ENCODE assay signal across 9 cellular contexts in the genomic region with DNA sequence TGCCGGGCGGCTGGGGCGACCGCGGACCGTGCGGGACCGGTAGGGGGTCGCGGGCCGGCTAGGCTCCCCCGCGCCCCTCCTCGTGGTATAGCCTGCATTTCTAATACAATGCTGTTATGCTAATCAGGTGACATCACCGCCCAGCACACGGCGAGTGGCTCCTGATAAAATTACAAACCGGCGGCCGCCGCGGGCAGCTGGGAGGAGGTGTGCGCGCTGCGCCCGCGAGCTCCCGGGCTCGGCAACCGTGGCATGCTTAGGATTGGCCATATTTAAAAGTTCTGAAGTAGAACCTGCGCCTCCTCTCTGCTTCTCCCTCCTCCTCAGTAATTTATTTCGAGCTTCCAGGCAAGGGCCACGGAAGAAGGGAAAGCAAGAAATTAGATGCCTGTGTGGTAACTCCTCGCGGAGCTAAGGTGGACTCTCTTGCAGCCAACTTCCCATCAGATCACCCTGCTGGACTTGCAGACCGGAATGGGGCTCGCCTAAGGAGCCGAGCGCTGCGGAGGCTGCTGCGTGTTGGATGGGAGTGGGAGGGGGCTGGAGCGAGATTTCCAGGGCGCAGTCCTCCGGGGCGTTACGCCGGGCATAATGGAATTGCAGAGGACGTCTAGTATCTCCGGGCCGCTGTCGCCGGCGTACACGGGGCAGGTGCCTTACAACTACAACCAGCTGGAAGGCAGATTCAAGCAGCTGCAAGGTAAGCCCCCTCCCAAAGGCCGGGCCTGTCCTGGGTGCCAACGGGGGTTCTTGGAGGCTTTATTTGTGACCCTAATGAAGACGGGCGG.
DNase-seq lines count a peak whose midpoint lies in the region; ATAC-seq, FAIRE-seq and TF ChIP-seq lines count a peak whose summit lies in the region.
"Had no signal": no experiment of that assay in that cellular context is flagged by ENCODE, and none has a peak within 500 bp of the region (broad histone marks: within the 10 kb centered on the region; RNA-seq: fewer than 3 reads in every experiment).

No MANE protein-coding gene starts in this region.

- peak overlapping the region; percentile 91 to 92 for H3K27ac ChIP-seq in A549

- no peak for TF ChIP-seq CTCF in A549 (IDR thresholded peaks at IDR 0.05)

- peak overlapping the region; percentile 98 for H3K4me3 Mint-ChIP-seq in activated CD4-positive, alpha-beta T cell treated with anti-CD3 and anti-CD28 coated beads, Interleukin-2, amount 10 ng/mL, durations not matched to agents 7 days and 5 days
- peak overlapping the region; percentile 97 for H3K4me3 Mint-ChIP-seq in memory B cell
- H3K4me3 Mint-ChIP-seq in stimulated activated effector memory CD8-positive, alpha-beta T cell treated with anti-CD3 and anti-CD28 coated beads, Interleukin-12 subunit alpha, Interleukin-12 subunit beta, amount 100 ng/mL, for 72 hours = peak overlapping the region; percentile 88

- H3K27me3 Mint-ChIP-seq in activated CD4-positive, alpha-beta T cell treated with anti-CD3 and anti-CD28 coated beads, Interleukin-2, amount 10 ng/mL, durations not matched to agents 7 days and 5 days = peaks cover 2% of the 10 kb centered on the region
- no peaks in the 10 kb centered on the region for H3K27me3 Mint-ChIP-seq in memory B cell

- POLR2A ChIA-PET in A549 (lab: Yijun Ruan, JAX) = interaction anchor here (0.6 to 4.7 kb wide), 17 partner anchors 10 to 101 kb away, joined by 3 to 52 read pairs (median 6); no protein-coding TSS in a partner anchor
- POLR2A ChIA-PET in activated CD4-positive, alpha-beta T cell treated with anti-CD3 and anti-CD28 coated beads, Interleukin-2, amount 10 ng/mL, durations not matched to agents 7 days and 5 days (lab: Charles Lee) = interaction anchor here (0.6 to 2.0 kb wide), 4 partner anchors 11 to 563 kb away, joined by 3 to 7 read pairs (median 6); no protein-coding TSS in a partner anchor

- no peaks in the 10 kb centered on the region for H3K9me3 Mint-ChIP-seq in activated CD4-positive, alpha-beta T cell treated with anti-CD3 and anti-CD28 coated beads, Interleukin-2, amount 10 ng/mL, durations not matched to agents 7 days and 5 days
- H3K9me3 Mint-ChIP-seq in memory B cell = no peaks in the 10 kb centered on the region
- no peaks in the 10 kb centered on the region for H3K9me3 Mint-ChIP-seq in stimulated activated effector memory CD8-positive, alpha-beta T cell treated with anti-CD3 and anti-CD28 coated beads, Interleukin-12 subunit alpha, Interleukin-12 subunit beta, amount 100 ng/mL, for 72 hours

- FAIRE-seq in A549 (lab: Jason Lieb, UNC) = no peak
- FAIRE-seq: G401.6 had no signal

- peak; percentile 7; the same call in 1 of the 2 replicates for TF ChIP-seq POLR2A in A549 (IDR thresholded peaks at IDR 0.05; ENCODE audit: low read length)

- 2% methylated on average over 54 of the region's 58 CpGs for WGBS in A549 (ENCODE audit: missing lambda C conversion rate)

- peak overlapping the region; percentile 92 for H3K27ac Mint-ChIP-seq in activated CD4-positive, alpha-beta T cell treated with anti-CD3 and anti-CD28 coated beads, Interleukin-2, amount 10 ng/mL, durations not matched to agents 7 days and 5 days
- H3K27ac Mint-ChIP-seq in memory B cell = peak overlapping the region; percentile 87
- H3K27ac Mint-ChIP-seq in stimulated activated effector memory CD8-positive, alpha-beta T cell treated with anti-CD3 and anti-CD28 coated beads, Interleukin-12 subunit alpha, Interleukin-12 subunit beta, amount 100 ng/mL, for 72 hours = peak overlapping the region; percentile 97

- ATAC-seq in A549 (peak; percentile 73 to 79), GM18861 (IDR thresholded peaks at IDR 0.05; ENCODE audit: unreplicated experiment) (peak; percentile 25), HG03066 (IDR thresholded peaks at IDR 0.05; ENCODE audit: low read depth, unreplicated experiment) (peak; percentile 42), memory B cell (ENCODE audit: low read depth) (peak; percentile 55)
- ATAC-seq in stimulated activated effector memory CD8-positive, alpha-beta T cell treated with anti-CD3 and anti-CD28 coated beads, Interleukin-12 subunit alpha, Interleukin-12 subunit beta, amount 100 ng/mL, for 72 hours = peak; percentile 85

- peaks cover 53% of the 10 kb centered on the region for H3K4me1 ChIP-seq in A549

- CTCF ChIA-PET in A549 (lab: Yijun Ruan, JAX) = interaction anchor here (0.6 to 11.4 kb wide), 23 partner anchors 8 to 451 kb away, joined by 3 to 91 read pairs (median 4); no protein-coding TSS in a partner anchor
- CTCF ChIA-PET in activated CD4-positive, alpha-beta T cell treated with anti-CD3 and anti-CD28 coated beads, Interleukin-2, amount 10 ng/mL, durations not matched to agents 7 days and 5 days (lab: Charles Lee) = interaction anchor here (0.9 to 3.7 kb wide), 13 partner anchors 8 to 107 kb away, joined by 3 to 18 read pairs (median 4); no protein-coding TSS in a partner anchor

- DNase-seq in A549 (ENCODE audit: low read depth in 1 of 2, low spot score in 1 of 2) = peak; percentile 61 to 78
- peak; percentile 59 for DNase-seq in NCI-H226
- DNase-seq in activated CD4-positive, alpha-beta T cell treated with anti-CD3 and anti-CD28 coated beads, Interleukin-2, amount 10 ng/mL, durations not matched to agents 7 days and 5 days = peak; percentile 77
- peak; percentile 76 for DNase-seq in ecto neural progenitor cell (ENCODE audit: low spot score)
- DNase-seq in memory B cell (ENCODE audit: low spot score in 2 of 2) = peak; percentile 27 to 35
- peak; percentile 48 to 80 for DNase-seq in stimulated activated effector memory CD8-positive, alpha-beta T cell treated with anti-CD3 and anti-CD28 coated beads, Interleukin-12 subunit alpha, Interleukin-12 subunit beta, amount 100 ng/mL, for 72 hours (ENCODE audit: low spot score in 2 of 2)

- peaks cover 40% of the 10 kb centered on the region for H3K4me1 Mint-ChIP-seq in activated CD4-positive, alpha-beta T cell treated with anti-CD3 and anti-CD28 coated beads, Interleukin-2, amount 10 ng/mL, durations not matched to agents 7 days and 5 days
- peaks cover 47% of the 10 kb centered on the region for H3K4me1 Mint-ChIP-seq in memory B cell
- peaks cover 54% of the 10 kb centered on the region for H3K4me1 Mint-ChIP-seq in stimulated activated effector memory CD8-positive, alpha-beta T cell treated with anti-CD3 and anti-CD28 coated beads, Interleukin-12 subunit alpha, Interleukin-12 subunit beta, amount 100 ng/mL, for 72 hours

- peak overlapping the region; percentile 67 for H3K4me3 ChIP-seq in A549

- H3K9me3 ChIP-seq in A549 = no peaks in the 10 kb centered on the region

- TF ChIP-seq RAD21 in A549 (conservative IDR thresholded peaks at IDR 0.05 in 1 of 2, IDR thresholded peaks at IDR 0.05 in 1 of 2) = no peak; a peak in 2 of 5 replicates

- TF ChIP-seq EP300 in A549 (IDR thresholded peaks at IDR 0.05) = 0 out of 5 replicates have a peak, but pooled peaks of 1 of the 2 experiments have one; percentile 21

- peak overlapping the region; percentile 83 for H3K4me2 ChIP-seq in A549

- peaks cover 35% of the 10 kb centered on the region for H3K36me3 Mint-ChIP-seq in activated CD4-positive, alpha-beta T cell treated with anti-CD3 and anti-CD28 coated beads, Interleukin-2, amount 10 ng/mL, durations not matched to agents 7 days and 5 days (ENCODE audit: low read depth)
- H3K36me3 Mint-ChIP-seq in memory B cell = no peaks in the 10 kb centered on the region
- H3K36me3 Mint-ChIP-seq in stimulated activated effector memory CD8-positive, alpha-beta T cell treated with anti-CD3 and anti-CD28 coated beads, Interleukin-12 subunit alpha, Interleukin-12 subunit beta, amount 100 ng/mL, for 72 hours = peaks cover 7% of the 10 kb centered on the region

TF ChIP-seq in A549, 52 proteins besides CTCF, POLR2A, EP300 and RAD21 (continues in another document):
- TF ChIP-seq HEYL (CRISPR knock-in tag; IDR thresholded peaks at IDR 0.05) (no peak), JUN (IDR thresholded peaks at IDR 0.05) (peak; percentile 60 to 70; a peak in 4 of 5 replicates), CBX2 (IDR thresholded peaks at IDR 0.05; ENCODE audit: borderline replicate concordance, low read depth) (no peak), MAZ (IDR thresholded peaks at IDR 0.05; ENCODE audit: borderline replicate concordance, low read depth, low read length) (no peak), HES2 (IDR thresholded peaks at IDR 0.05) (no peak), CEBPB (IDR thresholded peaks at IDR 0.05) (no peak), PHF8 (IDR thresholded peaks at IDR 0.05; ENCODE audit: borderline replicate concordance, low read depth) (0 out of 2 replicates have a peak, but pooled peaks have one; percentile 3), HDAC2 (IDR thresholded peaks at IDR 0.05) (peak; percentile 53), EHMT2 (IDR thresholded peaks at IDR 0.05; ENCODE audit: low read depth) (no peak)
- TF ChIP-seq, protein P1, sequence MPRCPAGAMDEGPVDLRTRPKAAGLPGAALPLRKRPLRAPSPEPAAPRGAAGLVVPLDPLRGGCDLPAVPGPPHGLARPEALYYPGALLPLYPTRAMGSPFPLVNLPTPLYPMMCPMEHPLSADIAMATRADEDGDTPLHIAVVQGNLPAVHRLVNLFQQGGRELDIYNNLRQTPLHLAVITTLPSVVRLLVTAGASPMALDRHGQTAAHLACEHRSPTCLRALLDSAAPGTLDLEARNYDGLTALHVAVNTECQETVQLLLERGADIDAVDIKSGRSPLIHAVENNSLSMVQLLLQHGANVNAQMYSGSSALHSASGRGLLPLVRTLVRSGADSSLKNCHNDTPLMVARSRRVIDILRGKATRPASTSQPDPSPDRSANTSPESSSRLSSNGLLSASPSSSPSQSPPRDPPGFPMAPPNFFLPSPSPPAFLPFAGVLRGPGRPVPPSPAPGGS (IDR thresholded peaks at IDR 0.05) = peak; percentile 40; the same call in 1 of the 3 replicates

Comparison
In these comparisons a context has a peak if more than half of its experiments do, and no peak if none do; other contexts are left out.
1. Peak in every context shown above with its lines: DNase-seq, ATAC-seq, H3K4me3 ChIP-seq and H3K27ac ChIP-seq.
2. ATAC-seq: peak in every context shown above with its lines; median percentile 85 in stimulated activated effector memory CD8-positive, alpha-beta T cell treated with anti-CD3 and anti-CD28 coated beads, Interleukin-12 subunit alpha, Interleukin-12 subunit beta, amount 100 ng/mL, for 72 hours; 76 in A549; 55 in memory B cell; 42 in HG03066; 25 in GM18861.